8 cellular contexts compared by ENCODE assay signal in genomic region chr18:60053747-60054304, GRCh38.
DNase-seq lines count a peak whose midpoint lies in the region; ATAC-seq lines count a peak whose summit lies in the region.

No MANE protein-coding gene starts in this region.

- peaks cover 6% of the 10 kb centered on the region for H3K4me1 Mint-ChIP-seq in stimulated activated memory B cell treated with anti-CD40 and anti-IgM and Interleukin-4, amounts not matched to agents 10 μg/mL and 1 μg/mL and 100 μg/mL, for 72 hours

- H4K20me1 ChIP-seq in GM23248 (ENCODE audit: insufficient read depth): no peaks in the 10 kb centered on the region

- 11 to 12% methylated on average over 8 of the region's 8 CpGs for WGBS in GM23248 (ENCODE audit: low coverage in 1 of 2, low lambda C conversion rate in 2 of 2, missing lambda C conversion rate in 2 of 2), 2 experiments

- H3K79me2 ChIP-seq in GM23248 (ENCODE audit: insufficient read depth): no peaks in the 10 kb centered on the region

- no peaks in the 10 kb centered on the region for H3K9me3 ChIP-seq in GM23248 (ENCODE audit: low read depth)

- peaks cover 21% of the 10 kb centered on the region for H3F3A ChIP-seq in GM23248 (ENCODE audit: insufficient read depth)

- H3K9ac ChIP-seq in GM23248: no peak overlapping the region

- no peaks in the 10 kb centered on the region for H3K9me2 ChIP-seq in GM23248 (ENCODE audit: insufficient read depth)

- H3K27me3 ChIP-seq in GM23248 (replicated peaks; ENCODE audit: insufficient read depth): no peaks in the 10 kb centered on the region

- in situ Hi-C loops in GM23248 (cut with MboI): no loop called here

- DNase-seq in 8988T: peak; percentile 10
- peak; percentile 98 for DNase-seq in GM23248
- peak; percentile 92 for DNase-seq in OCI-M1 (lab: John Stamatoyannopoulos, UW)
- peak; percentile 82 for DNase-seq in fibroblast of gingiva (ENCODE audit: low read depth)
- DNase-seq in cerebellum (ENCODE audit: low spot score): no peak
- DNase-seq in NCI-H345 (lab: John Stamatoyannopoulos, UW): no peak

- ATAC-seq in stimulated activated memory B cell treated with anti-CD40 and anti-IgM and Interleukin-4, amounts not matched to agents 10 μg/mL and 1 μg/mL and 100 μg/mL, for 72 hours: no peak
- no peak for ATAC-seq in HG02970 (IDR thresholded peaks at IDR 0.05; ENCODE audit: low FRiP score, unreplicated experiment)

- H3K9me3 Mint-ChIP-seq in stimulated activated memory B cell treated with anti-CD40 and anti-IgM and Interleukin-4, amounts not matched to agents 10 μg/mL and 1 μg/mL and 100 μg/mL, for 72 hours: peaks cover 8% of the 10 kb centered on the region

- H3K27ac Mint-ChIP-seq in stimulated activated memory B cell treated with anti-CD40 and anti-IgM and Interleukin-4, amounts not matched to agents 10 μg/mL and 1 μg/mL and 100 μg/mL, for 72 hours: no peak overlapping the region

- no peaks in the 10 kb centered on the region for H3K36me3 Mint-ChIP-seq in stimulated activated memory B cell treated with anti-CD40 and anti-IgM and Interleukin-4, amounts not matched to agents 10 μg/mL and 1 μg/mL and 100 μg/mL, for 72 hours

- H3K36me3 ChIP-seq in GM23248 (ENCODE audit: low read depth): no peaks in the 10 kb centered on the region

- H3K4me1 ChIP-seq in GM23248 (ENCODE audit: insufficient read depth): peaks cover 24% of the 10 kb centered on the region

- no peak overlapping the region for H3K4me3 ChIP-seq in GM23248

- H2AFZ ChIP-seq in GM23248: 0 out of 2 replicates have a peak overlapping the region, but pooled peaks have one; percentile 4

- no peak overlapping the region for H3K4me3 Mint-ChIP-seq in stimulated activated memory B cell treated with anti-CD40 and anti-IgM and Interleukin-4, amounts not matched to agents 10 μg/mL and 1 μg/mL and 100 μg/mL, for 72 hours

- H3K4me2 ChIP-seq in GM23248 (ENCODE audit: unreplicated experiment): peak overlapping the region; percentile 61

- H3K27ac ChIP-seq in GM23248: peak overlapping the region; percentile 55

- H3K27me3 Mint-ChIP-seq in stimulated activated memory B cell treated with anti-CD40 and anti-IgM and Interleukin-4, amounts not matched to agents 10 μg/mL and 1 μg/mL and 100 μg/mL, for 72 hours: peaks cover 27% of the 10 kb centered on the region

Comparison
In these comparisons a context has a peak if more than half of its experiments do, and no peak if none do; other contexts are left out.
1. DNase-seq: peak in 8988T (single experiment), GM23248 (single experiment), OCI-M1 (single experiment) and fibroblast of gingiva (single experiment); none in cerebellum (single experiment) and NCI-H345 (single experiment).